ENCODE assay signal across 8 cellular contexts in genomic region chr4:40227284-40227683, GRCh38. TPM values are rescaled to one million over a fixed set of nuclear protein-coding genes. Genes with fewer than 3 reads are reported as not detected.
DNase-seq lines count a peak whose midpoint lies in the region; ATAC-seq and TF ChIP-seq lines count a peak whose summit lies in the region.

No MANE protein-coding gene starts in this region.

- H3K27me3 ChIP-seq in spleen (replicated peaks in 1 of 7), result no peaks in the 10 kb centered on the region
- no peaks in the 10 kb centered on the region for H3K27me3 ChIP-seq in ascending aorta

- H3K4me1 ChIP-seq in spleen (peaks cover 28 to 100% (median 82%) of the 10 kb centered on the region in 6 donors), ascending aorta (no peaks in the 10 kb centered on the region)

- peak overlapping the region; percentile 53 for H3K4me3 Mint-ChIP-seq in T-helper 1 cell treated with Interleukin-12 subunit alpha and Interleukin-12 subunit beta and Interleukin-4 antibody, amounts not matched to agents 30 μg/mL and 1 μg/mL, for 36 hours

- H3K36me3 ChIP-seq in spleen (peaks cover 0 to 55% (median 0%) of the 10 kb centered on the region in 6 donors), ascending aorta (no peaks in the 10 kb centered on the region)

- no peak for TF ChIP-seq CTCF in spleen (IDR thresholded peaks at IDR 0.05 in 8 of 11, conservative IDR thresholded peaks at IDR 0.05 in 3 of 11)
- TF ChIP-seq CTCF in ascending aorta (IDR thresholded peaks at IDR 0.05), result no peak

- peak; percentile 58 for ATAC-seq in HG02852 (IDR thresholded peaks at IDR 0.05; ENCODE audit: unreplicated experiment)

- DNase-seq in spleen, result no peak
- no peak for DNase-seq in superior temporal gyrus (ENCODE audit: extremely low spot score)
- no peak for DNase-seq in cerebellar nuclear complex (lab: John Stamatoyannopoulos, UW)
- DNase-seq in ascending aorta (ENCODE audit: low spot score in 2 of 2), result no peak
- no peak for DNase-seq in NCI-H69 (lab: John Stamatoyannopoulos, UW)

- intact Hi-C loops in spleen (cut with DNase I; ENCODE audit: low total_unique reads) (no loop called here), ascending aorta (cut with DNase I) (no loop called here)

- WGBS in spleen, 5 donors, result 5 to 20% (median 15%) methylated on average over 2 of the region's 2 CpGs

- H3K36me3 Mint-ChIP-seq in T-helper 1 cell treated with Interleukin-12 subunit alpha and Interleukin-12 subunit beta and Interleukin-4 antibody, amounts not matched to agents 30 μg/mL and 1 μg/mL, for 36 hours (ENCODE audit: low read depth), result peaks cover 58% of the 10 kb centered on the region

- H3K27ac ChIP-seq in spleen, result peak overlapping the region; percentile 3 to 82 (median 62)
- no peak overlapping the region for H3K27ac ChIP-seq in ascending aorta

- H3K27me3 Mint-ChIP-seq in T-helper 1 cell treated with Interleukin-12 subunit alpha and Interleukin-12 subunit beta and Interleukin-4 antibody, amounts not matched to agents 30 μg/mL and 1 μg/mL, for 36 hours (ENCODE audit: low read depth), result no peaks in the 10 kb centered on the region

- in situ Hi-C loops in GM18951 (cut with MboI; ENCODE audit: low sequenced_read_pairs, unreplicated experiment), result no loop called here

- H3K9me3 Mint-ChIP-seq in T-helper 1 cell treated with Interleukin-12 subunit alpha and Interleukin-12 subunit beta and Interleukin-4 antibody, amounts not matched to agents 30 μg/mL and 1 μg/mL, for 36 hours, result peaks cover 7% of the 10 kb centered on the region

- peak overlapping the region; percentile 89 for H3K27ac Mint-ChIP-seq in T-helper 1 cell treated with Interleukin-12 subunit alpha and Interleukin-12 subunit beta and Interleukin-4 antibody, amounts not matched to agents 30 μg/mL and 1 μg/mL, for 36 hours

- TF ChIP-seq POLR2A in GM18951 (IDR thresholded peaks at IDR 0.05; ENCODE audit: extremely low read depth, insufficient read depth, insufficient read length) (peak; percentile 19), spleen (IDR thresholded peaks at IDR 0.05) (no peak)

- H3K9me3 ChIP-seq in spleen (peaks cover 0 to under 1% (median 0%) of the 10 kb centered on the region in 8 donors), ascending aorta (no peaks in the 10 kb centered on the region)

- H3K4me3 ChIP-seq in spleen (peak overlapping the region in 1 of 8 donors; percentile 4), ascending aorta (no peak overlapping the region)

- peaks cover 77% of the 10 kb centered on the region for H3K4me1 Mint-ChIP-seq in T-helper 1 cell treated with Interleukin-12 subunit alpha and Interleukin-12 subunit beta and Interleukin-4 antibody, amounts not matched to agents 30 μg/mL and 1 μg/mL, for 36 hours (ENCODE audit: low read depth)

RNA-seq across cellular contexts. Expression of gene RHOH, which starts 30.5 kb away (rescaled TPM):
- 100 to 1,000 TPM in 1 of 7 donors, 10 to 100 TPM in 6; 51.4 to 100 (median 72.0) TPM for total RNA-seq in spleen
- 100 to 1,000 TPM in 1 of 3 donors, 10 to 100 TPM in 2; 70.3 to 112 (median 76.6) TPM for polyA plus RNA-seq in spleen
- total RNA-seq in ascending aorta, result not detected

Comparison
In these comparisons a context has a peak if more than half of its experiments do, and no peak if none do; other contexts are left out.
1. H3K27ac ChIP-seq: peak in spleen (8 of 8); none in ascending aorta (0 of 2).
2. RNA of gene RHOH, which starts 30.5 kb away (total RNA-seq): 51.4 to 100 TPM in spleen; not detected in ascending aorta (single experiment); every median in the first group is over 10 times any median in the second.